1 cellular context compared by ENCODE assay signal in genomic region chr1:40862008-40862863, GRCh38.
TF ChIP-seq lines count a peak whose summit lies in the region.

TSS of gene CITED4 (minus strand) at chr1:40862363. CDS start at chr1:40862127, 236 bp downstream.

TF ChIP-seq in K562, 482 proteins besides CTCF, POLR2A, EP300 and RAD21 (continued from another document and continues in another):
- TF ChIP-seq ZBTB49 (CRISPR knock-in tag; IDR thresholded peaks at IDR 0.05; ENCODE audit: borderline replicate concordance) (no peak), ZSCAN29 (IDR thresholded peaks at IDR 0.05) (0 out of 2 replicates have a peak, but pooled peaks have one; percentile 38), ZBED1 (IDR thresholded peaks at IDR 0.05) (no peak), HDAC8 (tag; IDR thresholded peaks at IDR 0.05) (peak; percentile 72), IRF2 (CRISPR knock-in tag; IDR thresholded peaks at IDR 0.05) (no peak), TARDBP (IDR thresholded peaks at IDR 0.05) (peak; percentile 65; the same call in 1 of the 2 replicates), ZKSCAN8 (CRISPR knock-in tag; IDR thresholded peaks at IDR 0.05) (no peak), KLF6 (CRISPR knock-in tag; IDR thresholded peaks at IDR 0.05; ENCODE audit: borderline replicate concordance) (no peak), ZNF764 (CRISPR knock-in tag; IDR thresholded peaks at IDR 0.05; ENCODE audit: low read depth) (no peak), NR2C2 (CRISPR knock-in tag; IDR thresholded peaks at IDR 0.05) (0 out of 2 replicates have a peak, but pooled peaks have one; percentile 17), NR2C2 (tag; IDR thresholded peaks at IDR 0.05) (no peak), ZNF436 (CRISPR knock-in tag; IDR thresholded peaks at IDR 0.05) (no peak), ZNF584 (CRISPR knock-in tag; IDR thresholded peaks at IDR 0.05; ENCODE audit: low read depth) (no peak), IRF1 (CRISPR knock-in tag; IDR thresholded peaks at IDR 0.05; ENCODE audit: borderline replicate concordance) (no peak), CREB5 (CRISPR knock-in tag; IDR thresholded peaks at IDR 0.05) (no peak), ATF1 (CRISPR knock-in tag; IDR thresholded peaks at IDR 0.05) (no peak), ATF1 (tag; IDR thresholded peaks at IDR 0.05) (peak; percentile 43), ZNF518B (CRISPR knock-in tag; IDR thresholded peaks at IDR 0.05) (no peak), USF2 (CRISPR knock-in tag; IDR thresholded peaks at IDR 0.05) (no peak), NONO (IDR thresholded peaks at IDR 0.05; ENCODE audit: low read depth in 2 of 2, low read length in 1 of 2) (peak in 1 of 2 experiments; percentile 48; a peak in 1 of 4 replicates), NCOA6 (IDR thresholded peaks at IDR 0.05) (no peak), KAT7 (CRISPR knock-in tag; IDR thresholded peaks at IDR 0.05; ENCODE audit: borderline replicate concordance) (peak; percentile 64; the same call in 1 of the 2 replicates), ZFPM2 (CRISPR knock-in tag; IDR thresholded peaks at IDR 0.05) (0 out of 2 replicates have a peak, but pooled peaks have one; percentile 16), EGR1 (conservative IDR thresholded peaks at IDR 0.05) (no peak), HOXB6 (CRISPR knock-in tag; IDR thresholded peaks at IDR 0.05; ENCODE audit: borderline replicate concordance) (no peak), U2AF2 (optimal IDR thresholded peaks at IDR 0.05; ENCODE audit: low read depth, low read length) (no peak), ARID2 (IDR thresholded peaks at IDR 0.05) (peak; percentile 96), RBM34 (IDR thresholded peaks at IDR 0.05; ENCODE audit: borderline replicate concordance, insufficient read depth, low read length) (no peak), NRF1 (conservative IDR thresholded peaks at IDR 0.05 in 1 of 2, IDR thresholded peaks at IDR 0.05 in 1 of 2) (peak; percentile 86 to 88), TEAD2 (tag; IDR thresholded peaks at IDR 0.05) (no peak), MEIS2 (IDR thresholded peaks at IDR 0.05; ENCODE audit: partially characterized antibody) (peak; percentile 7)
- TF ChIP-seq, protein P1, sequence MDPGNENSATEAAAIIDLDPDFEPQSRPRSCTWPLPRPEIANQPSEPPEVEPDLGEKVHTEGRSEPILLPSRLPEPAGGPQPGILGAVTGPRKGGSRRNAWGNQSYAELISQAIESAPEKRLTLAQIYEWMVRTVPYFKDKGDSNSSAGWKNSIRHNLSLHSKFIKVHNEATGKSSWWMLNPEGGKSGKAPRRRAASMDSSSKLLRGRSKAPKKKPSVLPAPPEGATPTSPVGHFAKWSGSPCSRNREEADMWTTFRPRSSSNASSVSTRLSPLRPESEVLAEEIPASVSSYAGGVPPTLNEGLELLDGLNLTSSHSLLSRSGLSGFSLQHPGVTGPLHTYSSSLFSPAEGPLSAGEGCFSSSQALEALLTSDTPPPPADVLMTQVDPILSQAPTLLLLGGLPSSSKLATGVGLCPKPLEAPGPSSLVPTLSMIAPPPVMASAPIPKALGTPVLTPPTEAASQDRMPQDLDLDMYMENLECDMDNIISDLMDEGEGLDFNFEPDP (CRISPR knock-in tag; IDR thresholded peaks at IDR 0.05), result no peak
- TF ChIP-seq, protein P2, sequence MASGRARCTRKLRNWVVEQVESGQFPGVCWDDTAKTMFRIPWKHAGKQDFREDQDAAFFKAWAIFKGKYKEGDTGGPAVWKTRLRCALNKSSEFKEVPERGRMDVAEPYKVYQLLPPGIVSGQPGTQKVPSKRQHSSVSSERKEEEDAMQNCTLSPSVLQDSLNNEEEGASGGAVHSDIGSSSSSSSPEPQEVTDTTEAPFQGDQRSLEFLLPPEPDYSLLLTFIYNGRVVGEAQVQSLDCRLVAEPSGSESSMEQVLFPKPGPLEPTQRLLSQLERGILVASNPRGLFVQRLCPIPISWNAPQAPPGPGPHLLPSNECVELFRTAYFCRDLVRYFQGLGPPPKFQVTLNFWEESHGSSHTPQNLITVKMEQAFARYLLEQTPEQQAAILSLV (tag; IDR thresholded peaks at IDR 0.05), result no peak
- TF ChIP-seq, protein P3, sequence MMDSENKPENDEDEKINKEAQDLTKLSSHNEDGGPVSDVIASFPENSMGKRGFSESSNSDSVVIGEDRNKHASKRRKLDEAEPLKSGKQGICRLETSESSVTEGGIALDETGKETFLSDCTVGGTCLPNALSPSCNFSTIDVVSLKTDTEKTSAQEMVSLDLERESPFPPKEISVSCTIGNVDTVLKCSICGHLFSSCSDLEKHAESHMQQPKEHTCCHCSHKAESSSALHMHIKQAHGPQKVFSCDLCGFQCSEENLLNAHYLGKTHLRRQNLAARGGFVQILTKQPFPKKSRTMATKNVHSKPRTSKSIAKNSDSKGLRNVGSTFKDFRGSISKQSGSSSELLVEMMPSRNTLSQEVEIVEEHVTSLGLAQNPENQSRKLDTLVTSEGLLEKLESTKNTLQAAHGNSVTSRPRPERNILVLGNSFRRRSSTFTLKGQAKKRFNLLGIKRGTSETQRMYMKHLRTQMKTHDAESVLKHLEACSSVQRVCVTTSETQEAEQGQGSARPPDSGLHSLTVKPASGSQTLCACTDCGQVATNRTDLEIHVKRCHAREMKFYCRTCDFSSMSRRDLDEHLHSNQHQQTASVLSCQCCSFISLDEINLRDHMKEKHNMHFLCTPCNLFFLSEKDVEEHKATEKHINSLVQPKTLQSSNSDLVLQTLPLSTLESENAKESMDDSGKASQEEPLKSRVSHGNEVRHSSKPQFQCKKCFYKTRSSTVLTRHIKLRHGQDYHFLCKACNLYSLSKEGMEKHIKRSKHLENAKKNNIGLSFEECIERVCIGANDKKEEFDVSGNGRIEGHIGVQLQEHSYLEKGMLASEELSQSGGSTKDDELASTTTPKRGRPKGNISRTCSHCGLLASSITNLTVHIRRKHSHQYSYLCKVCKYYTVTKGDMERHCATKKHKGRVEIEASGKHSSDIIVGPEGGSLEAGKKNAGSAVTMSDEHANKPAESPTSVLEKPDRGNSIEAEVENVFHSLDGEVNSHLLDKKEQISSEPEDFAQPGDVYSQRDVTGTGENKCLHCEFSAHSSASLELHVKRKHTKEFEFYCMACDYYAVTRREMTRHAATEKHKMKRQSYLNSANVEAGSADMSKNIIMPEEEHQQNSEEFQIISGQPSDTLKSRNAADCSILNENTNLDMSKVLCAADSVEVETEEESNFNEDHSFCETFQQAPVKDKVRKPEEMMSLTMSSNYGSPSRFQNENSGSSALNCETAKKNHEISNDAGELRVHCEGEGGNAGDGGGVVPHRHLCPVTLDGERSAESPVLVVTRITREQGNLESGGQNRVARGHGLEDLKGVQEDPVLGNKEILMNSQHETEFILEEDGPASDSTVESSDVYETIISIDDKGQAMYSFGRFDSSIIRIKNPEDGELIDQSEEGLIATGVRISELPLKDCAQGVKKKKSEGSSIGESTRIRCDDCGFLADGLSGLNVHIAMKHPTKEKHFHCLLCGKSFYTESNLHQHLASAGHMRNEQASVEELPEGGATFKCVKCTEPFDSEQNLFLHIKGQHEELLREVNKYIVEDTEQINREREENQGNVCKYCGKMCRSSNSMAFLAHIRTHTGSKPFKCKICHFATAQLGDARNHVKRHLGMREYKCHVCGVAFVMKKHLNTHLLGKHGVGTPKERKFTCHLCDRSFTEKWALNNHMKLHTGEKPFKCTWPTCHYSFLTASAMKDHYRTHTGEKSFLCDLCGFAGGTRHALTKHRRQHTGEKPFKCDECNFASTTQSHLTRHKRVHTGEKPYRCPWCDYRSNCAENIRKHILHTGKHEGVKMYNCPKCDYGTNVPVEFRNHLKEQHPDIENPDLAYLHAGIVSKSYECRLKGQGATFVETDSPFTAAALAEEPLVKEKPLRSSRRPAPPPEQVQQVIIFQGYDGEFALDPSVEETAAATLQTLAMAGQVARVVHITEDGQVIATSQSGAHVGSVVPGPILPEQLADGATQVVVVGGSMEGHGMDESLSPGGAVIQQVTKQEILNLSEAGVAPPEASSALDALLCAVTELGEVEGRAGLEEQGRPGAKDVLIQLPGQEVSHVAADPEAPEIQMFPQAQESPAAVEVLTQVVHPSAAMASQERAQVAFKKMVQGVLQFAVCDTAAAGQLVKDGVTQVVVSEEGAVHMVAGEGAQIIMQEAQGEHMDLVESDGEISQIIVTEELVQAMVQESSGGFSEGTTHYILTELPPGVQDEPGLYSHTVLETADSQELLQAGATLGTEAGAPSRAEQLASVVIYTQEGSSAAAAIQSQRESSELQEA (IDR thresholded peaks at IDR 0.05; ENCODE audit: low read depth), result no peak
- TF ChIP-seq, protein P4, sequence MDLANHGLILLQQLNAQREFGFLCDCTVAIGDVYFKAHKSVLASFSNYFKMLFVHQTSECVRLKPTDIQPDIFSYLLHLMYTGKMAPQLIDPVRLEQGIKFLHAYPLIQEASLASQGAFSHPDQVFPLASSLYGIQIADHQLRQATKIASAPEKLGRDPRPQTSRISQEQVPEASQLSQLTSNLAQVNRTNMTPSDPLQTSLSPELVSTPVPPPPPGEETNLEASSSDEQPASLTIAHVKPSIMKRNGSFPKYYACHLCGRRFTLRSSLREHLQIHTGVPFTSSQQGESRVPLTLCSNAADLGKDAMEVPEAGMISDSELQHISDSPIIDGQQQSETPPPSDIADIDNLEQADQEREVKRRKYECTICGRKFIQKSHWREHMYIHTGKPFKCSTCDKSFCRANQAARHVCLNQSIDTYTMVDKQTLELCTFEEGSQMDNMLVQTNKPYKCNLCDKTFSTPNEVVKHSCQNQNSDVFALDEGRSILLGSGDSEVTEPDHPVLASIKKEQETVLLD (IDR thresholded peaks at IDR 0.05), result no peak
- TF ChIP-seq, protein P5, sequence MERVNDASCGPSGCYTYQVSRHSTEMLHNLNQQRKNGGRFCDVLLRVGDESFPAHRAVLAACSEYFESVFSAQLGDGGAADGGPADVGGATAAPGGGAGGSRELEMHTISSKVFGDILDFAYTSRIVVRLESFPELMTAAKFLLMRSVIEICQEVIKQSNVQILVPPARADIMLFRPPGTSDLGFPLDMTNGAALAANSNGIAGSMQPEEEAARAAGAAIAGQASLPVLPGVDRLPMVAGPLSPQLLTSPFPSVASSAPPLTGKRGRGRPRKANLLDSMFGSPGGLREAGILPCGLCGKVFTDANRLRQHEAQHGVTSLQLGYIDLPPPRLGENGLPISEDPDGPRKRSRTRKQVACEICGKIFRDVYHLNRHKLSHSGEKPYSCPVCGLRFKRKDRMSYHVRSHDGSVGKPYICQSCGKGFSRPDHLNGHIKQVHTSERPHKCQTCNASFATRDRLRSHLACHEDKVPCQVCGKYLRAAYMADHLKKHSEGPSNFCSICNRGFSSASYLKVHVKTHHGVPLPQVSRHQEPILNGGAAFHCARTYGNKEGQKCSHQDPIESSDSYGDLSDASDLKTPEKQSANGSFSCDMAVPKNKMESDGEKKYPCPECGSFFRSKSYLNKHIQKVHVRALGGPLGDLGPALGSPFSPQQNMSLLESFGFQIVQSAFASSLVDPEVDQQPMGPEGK (CRISPR knock-in tag; IDR thresholded peaks at IDR 0.05; ENCODE audit: borderline replicate concordance), result no peak
